ENCODE assay signal across 8 cellular contexts in the genomic region with DNA sequence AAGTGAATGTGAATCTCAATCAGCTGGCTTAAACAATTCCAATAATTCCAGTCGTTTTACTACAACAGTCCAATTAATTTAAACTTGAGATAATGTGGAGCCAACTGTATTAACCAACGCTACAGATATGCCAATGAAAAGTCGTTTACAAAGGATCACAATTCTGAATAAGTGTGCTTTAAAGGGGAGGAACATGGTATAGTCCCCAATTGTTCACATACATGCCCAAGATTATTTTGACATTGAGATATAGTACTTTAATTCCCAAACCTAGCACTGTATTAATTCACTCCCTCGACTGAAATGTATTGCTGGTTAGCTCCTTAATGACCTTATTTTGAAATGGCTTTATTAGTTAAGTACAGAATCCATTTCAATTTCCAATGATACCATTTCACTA. TPM values are rescaled to one million over a fixed set of nuclear protein-coding genes. Genes with fewer than 3 reads are reported as not detected.
DNase-seq lines count a peak whose midpoint lies in the region; FAIRE-seq and TF ChIP-seq lines count a peak whose summit lies in the region.

No MANE protein-coding gene starts in this region.

- no peak for TF ChIP-seq POLR2A in testis (IDR thresholded peaks at IDR 0.05)

- H3K9me3 ChIP-seq in keratinocyte (ENCODE audit: control insufficient read depth, low read depth, low read length): no peaks in the 10 kb centered on the region
- no peaks in the 10 kb centered on the region for H3K9me3 ChIP-seq in testis

- intact Hi-C loops in activated CD4-positive, alpha-beta T cell treated with anti-CD3 and anti-CD28 coated beads, Interleukin-2, amount 10 ng/mL, durations not matched to agents 24 days and 14 days (cut with micrococcal nuclease): loop anchor here (2.0 kb wide), 1 partner anchor 17 kb away; no protein-coding TSS in a partner anchor
- intact Hi-C loops in testis (cut with DNase I; ENCODE audit: low total_unique reads): no loop called here

- no peaks in the 10 kb centered on the region for H3K27me3 ChIP-seq in keratinocyte (ENCODE audit: control insufficient read depth, extremely low read depth, insufficient read depth, low read length)
- no peaks in the 10 kb centered on the region for H3K27me3 ChIP-seq in testis

- H3K27me3 Mint-ChIP-seq in activated CD4-positive, alpha-beta T cell treated with anti-CD3 and anti-CD28 coated beads, Interleukin-2, amount 10 ng/mL, durations not matched to agents 24 days and 14 days: no peaks in the 10 kb centered on the region
- no peaks in the 10 kb centered on the region for H3K27me3 Mint-ChIP-seq in activated naive CD8-positive, alpha-beta T cell treated with anti-CD3 and anti-CD28 coated beads for 36 hours

- H4K20me1 ChIP-seq in keratinocyte (ENCODE audit: control insufficient read depth, extremely low read depth, insufficient read depth, low read length): peaks cover 21% of the 10 kb centered on the region

- no peaks in the 10 kb centered on the region for H3K9me1 ChIP-seq in keratinocyte (ENCODE audit: control insufficient read depth, extremely low read depth, insufficient read depth, low read length)

- H3K4me1 ChIP-seq in keratinocyte (ENCODE audit: control insufficient read depth, extremely low read depth, insufficient read depth, low read length) (peaks cover 9% of the 10 kb centered on the region), testis (peaks cover 12% of the 10 kb centered on the region)

- H3K9me3 Mint-ChIP-seq in activated CD4-positive, alpha-beta T cell treated with anti-CD3 and anti-CD28 coated beads, Interleukin-2, amount 10 ng/mL, durations not matched to agents 24 days and 14 days: no peaks in the 10 kb centered on the region
- H3K9me3 Mint-ChIP-seq in activated naive CD8-positive, alpha-beta T cell treated with anti-CD3 and anti-CD28 coated beads for 36 hours: no peaks in the 10 kb centered on the region

- H3K27ac ChIP-seq in keratinocyte (ENCODE audit: control insufficient read depth, insufficient read depth, low read length) (peak overlapping the region; percentile 97), testis (peak overlapping the region in 1 of 2 donors; percentile 99)

- in situ Hi-C loops in G401 (cut with HindIII; ENCODE audit: low sequenced_read_pairs): no loop called here

- peaks cover 21% of the 10 kb centered on the region for H3K36me3 Mint-ChIP-seq in activated CD4-positive, alpha-beta T cell treated with anti-CD3 and anti-CD28 coated beads, Interleukin-2, amount 10 ng/mL, durations not matched to agents 24 days and 14 days (ENCODE audit: low read depth)
- peaks cover 36% of the 10 kb centered on the region for H3K36me3 Mint-ChIP-seq in activated naive CD8-positive, alpha-beta T cell treated with anti-CD3 and anti-CD28 coated beads for 36 hours

- peak overlapping the region; percentile 65 for H3K27ac Mint-ChIP-seq in activated CD4-positive, alpha-beta T cell treated with anti-CD3 and anti-CD28 coated beads, Interleukin-2, amount 10 ng/mL, durations not matched to agents 24 days and 14 days
- H3K27ac Mint-ChIP-seq in activated naive CD8-positive, alpha-beta T cell treated with anti-CD3 and anti-CD28 coated beads for 36 hours: peak overlapping the region; percentile 25

- H3K4me3 Mint-ChIP-seq in activated CD4-positive, alpha-beta T cell treated with anti-CD3 and anti-CD28 coated beads, Interleukin-2, amount 10 ng/mL, durations not matched to agents 24 days and 14 days: peak overlapping the region; percentile 97
- H3K4me3 Mint-ChIP-seq in activated naive CD8-positive, alpha-beta T cell treated with anti-CD3 and anti-CD28 coated beads for 36 hours: peak overlapping the region; percentile 96

- TF ChIP-seq CTCF in keratinocyte (optimal IDR thresholded peaks at IDR 0.05 in 1 of 3, IDR thresholded peaks at IDR 0.05 in 1 of 3, conservative IDR thresholded peaks at IDR 0.05 in 1 of 3; ENCODE audit: extremely low read depth in 1 of 3, insufficient read depth in 2 of 3, low read length in 3 of 3) (no peak), testis (IDR thresholded peaks at IDR 0.05) (no peak)

- FAIRE-seq in keratinocyte (lab: Jason Lieb, UNC): no peak

- H3K4me2 ChIP-seq in keratinocyte (ENCODE audit: control insufficient read depth, extremely low read depth, insufficient read depth, low read depth, low read length): peak overlapping the region; percentile 84

- peak overlapping the region; percentile 94 for H3K9ac ChIP-seq in keratinocyte (ENCODE audit: control insufficient read depth, extremely low read depth, insufficient read depth, low read length)

- dilution Hi-C loops in keratinocyte (cut with MboI; ENCODE audit: extremely low pct_ligation_motif_present, low sequenced_read_pairs): no loop called here

- H3K4me3 ChIP-seq in keratinocyte (ENCODE audit: control insufficient read depth in 2 of 3, extremely low read depth in 1 of 3, insufficient read depth in 2 of 3, low read depth in 1 of 3, low read length in 3 of 3): peak overlapping the region; percentile 89 to 91 (median 90)
- H3K4me3 ChIP-seq in testis: peak overlapping the region; percentile 96 to 99

- H2AFZ ChIP-seq in keratinocyte (ENCODE audit: control insufficient read depth, low read length): no peak overlapping the region

- 1 to 2% methylated on average over 4 of the region's 4 CpGs for WGBS in testis, 2 donors

- H3K36me3 ChIP-seq in keratinocyte (ENCODE audit: control insufficient read depth in 2 of 2, extremely low read depth in 1 of 2, insufficient read depth in 2 of 2, low read length in 2 of 2) (peaks cover 3 to 5% of the 10 kb centered on the region in 2 experiments), testis (ENCODE audit: low read depth, missing control alignments) (no peaks in the 10 kb centered on the region)

- peaks cover 74% of the 10 kb centered on the region for H3K79me2 ChIP-seq in keratinocyte (ENCODE audit: control insufficient read depth, insufficient read depth, low read length)

- H3K4me1 Mint-ChIP-seq in activated CD4-positive, alpha-beta T cell treated with anti-CD3 and anti-CD28 coated beads, Interleukin-2, amount 10 ng/mL, durations not matched to agents 24 days and 14 days: peaks cover 35% of the 10 kb centered on the region
- H3K4me1 Mint-ChIP-seq in activated naive CD8-positive, alpha-beta T cell treated with anti-CD3 and anti-CD28 coated beads for 36 hours: peaks cover 41% of the 10 kb centered on the region

- no peak for DNase-seq in activated CD4-positive, alpha-beta T cell treated with anti-CD3 and anti-CD28 coated beads, Interleukin-2, amount 10 ng/mL, durations not matched to agents 24 days and 14 days
- DNase-seq in activated CD4-positive, alpha-beta T cell treated with anti-CD3 and anti-CD28 coated beads for 1 hour: no peak
- no peak for DNase-seq in activated naive CD8-positive, alpha-beta T cell treated with anti-CD3 and anti-CD28 coated beads for 36 hours
- DNase-seq in keratinocyte (ENCODE audit: low read depth, low spot score): no peak
- no peak for DNase-seq in testis
- no peak for DNase-seq in ureter (ENCODE audit: low spot score)
- DNase-seq in G401 (ENCODE audit: low spot score): no peak
- DNase-seq in Ammon's horn (ENCODE audit: low spot score): no peak

RNA-seq across cellular contexts. Expression of gene AKIRIN2, which starts 2.5 kb away (rescaled TPM):
- total RNA-seq in activated CD4-positive, alpha-beta T cell treated with anti-CD3 and anti-CD28 coated beads, Interleukin-2, amount 10 ng/mL, durations not matched to agents 24 days and 14 days: 39.6 and 43.8 TPM in 2 replicates
- total RNA-seq in activated naive CD8-positive, alpha-beta T cell treated with anti-CD3 and anti-CD28 coated beads for 36 hours: 10 to 100 TPM; 47.5 to 48.7 TPM
- polyA plus RNA-seq in keratinocyte: 12.8 to 25.0 TPM (median 24.6 TPM) in 3 replicates
- 43.4 TPM for polyA plus RNA-seq in keratinocyte (2011; ENCODE audit: low read depth)
- polyA plus RNA-seq in keratinocyte (2011; cell fraction: cytosol; rRNA removed): 16.5 and 25.9 TPM in 2 replicates
- 33.3 and 42.7 TPM in 2 replicates for polyA plus RNA-seq in keratinocyte (2011; cell fraction: nucleus; rRNA removed)
- 29.6 and 55.2 TPM in 2 replicates for polyA plus RNA-seq in keratinocyte (2012; ENCODE audit: low replicate concordance)
- 6.2 to 20.7 TPM (median 14.2 TPM) in 3 replicates for polyA minus RNA-seq in keratinocyte
- polyA minus RNA-seq in keratinocyte (2011; cell fraction: cytosol; rRNA and poly(A)+ RNA removed): 21.9 TPM
- polyA minus RNA-seq in keratinocyte (2011; cell fraction: nucleus; rRNA and poly(A)+ RNA removed): 12.5 and 18.5 TPM in 2 replicates
- total RNA-seq in testis: 10 to 100 TPM; 72.5 to 73.5 TPM
- 65.2 TPM for polyA plus RNA-seq in testis (ENCODE audit: insufficient read depth, low read depth, low replicate concordance)
- 38.5 TPM for total RNA-seq in ureter
- total RNA-seq in G401 (2014; rRNA removed; shearing (Covaris generic)): 11.5 and 41.3 TPM in 2 replicates
